ENCODE assay signal across 11 cellular contexts in genomic region chr6:111842891-111843290, GRCh38. TPM values are rescaled to one million over a fixed set of nuclear protein-coding genes. Genes with fewer than 3 reads are reported as not detected.
DNase-seq lines count a peak whose midpoint lies in the region; ATAC-seq, FAIRE-seq and TF ChIP-seq lines count a peak whose summit lies in the region.
"Had no signal": no experiment of that assay in that cellular context is flagged by ENCODE, and none has a peak within 500 bp of the region (broad histone marks: within the 10 kb centered on the region; RNA-seq: fewer than 3 reads in every experiment).

No MANE protein-coding gene starts in this region.

- DNase-seq in AG08395 (ENCODE audit: low spot score), result peak; percentile 23
- DNase-seq in K562 (ENCODE audit: extremely low read depth in 1 of 4, low spot score in 3 of 4), result peak in 2 of 4 experiments; percentile 51 to 69
- DNase-seq in iris pigment epithelial cell (ENCODE audit: low read depth), result peak; percentile 42
- DNase-seq in stimulated activated CD4-positive, alpha-beta T cell treated with anti-CD3 and anti-CD28 coated beads, Interleukin-2, amount 100 ng/mL, for 48 hours, result no peak
- DNase-seq in lower leg skin (ENCODE audit: low spot score in 2 of 2), result no peak
- DNase-seq in RWPE1 (ENCODE audit: low spot score), result no peak
- DNase-seq: kidney glomerular epithelial cell had no signal

- H3K4me3 ChIP-seq in KMS-11 (IDR thresholded peaks at IDR 0.05; ENCODE audit: insufficient read depth, low read depth, low read length), result no peak overlapping the region
- no peak overlapping the region for H3K4me3 ChIP-seq in K562
- no peak overlapping the region for H3K4me3 ChIP-seq in lower leg skin (ENCODE audit: low read depth, poor library complexity, severe bottlenecking)

- no peaks in the 10 kb centered on the region for H3K9me3 ChIP-seq in K562 (replicated peaks; ENCODE audit: control insufficient read depth, insufficient read depth, low read depth, low read length)

- H3K4me2 ChIP-seq in KMS-11 (peak overlapping the region; percentile 81), K562 (ENCODE audit: insufficient read depth, low read length) (no peak overlapping the region; the same call in 1 of the 2 replicates)

- H3K79me2 ChIP-seq in KMS-11 (ENCODE audit: insufficient read depth, low read depth) (peaks cover 12% of the 10 kb centered on the region; the same call in 1 of the 2 replicates), K562 (ENCODE audit: control insufficient read depth, insufficient read depth, low read length) (no peaks in the 10 kb centered on the region)

- in situ Hi-C loops in K562 (cut with MboI), result no loop called here

- intact Hi-C loops in K562 (cut with micrococcal nuclease), result loop anchor here (1.0 kb wide), 1 partner anchor 30 kb away; the partner anchor contains the start of gene FYN
- intact Hi-C loops in lower leg skin (cut with DNase I; ENCODE audit: low total_unique reads), result no loop called here

- POLR2A ChIA-PET in K562 (lab: Yijun Ruan, JAX) (no interaction called here), RWPE1 (lab: Yijun Ruan, JAX; ENCODE audit: low non-redundant PET) (no interaction called here)

- H3K9ac ChIP-seq in KMS-11 (peak overlapping the region; percentile 59; the same call in 1 of the 2 replicates), K562 (ENCODE audit: insufficient read depth in 1 of 2, low read depth in 2 of 2, low read length in 2 of 2) (peak overlapping the region in 1 of 2 experiments; percentile 43; a peak in 2 of 4 replicates)

- TF ChIP-seq POLR2A in K562 (conservative IDR thresholded peaks at IDR 0.05) (no peak), lower leg skin (IDR thresholded peaks at IDR 0.05) (no peak)

- TF ChIP-seq CTCF in KMS-11 (conservative IDR thresholded peaks at IDR 0.05; ENCODE audit: low read depth, low read length) (no peak), K562 (IDR thresholded peaks at IDR 0.05 in 2 of 3, conservative IDR thresholded peaks at IDR 0.05 in 1 of 3; ENCODE audit: insufficient read depth in 2 of 3, low read depth in 1 of 3, low read length in 3 of 3) (no peak), lower leg skin (IDR thresholded peaks at IDR 0.05) (no peak), RWPE1 (conservative IDR thresholded peaks at IDR 0.05; ENCODE audit: low read depth) (no peak)

- 0 out of 2 replicates have a peak, but pooled peaks have one; percentile 18 for TF ChIP-seq EP300 in K562 (IDR thresholded peaks at IDR 0.05; ENCODE audit: low read length)

- no peaks in the 10 kb centered on the region for H3K9me1 ChIP-seq in K562 (ENCODE audit: control insufficient read depth, insufficient read depth, low read length)

- WGBS in K562 (ENCODE audit: insufficient coverage, low coverage, missing lambda C conversion rate), result 3% methylated on average over 4 of the region's 4 CpGs
- WGBS in lower leg skin, 2 donors, result 69 to 75% methylated on average over 4 of the region's 4 CpGs

- CTCF ChIA-PET in K562 (lab: Yijun Ruan, JAX; ENCODE audit: low intra/inter-chr PET ratio) (no interaction called here), RWPE1 (lab: Yijun Ruan, JAX) (no interaction called here)

- H2AFZ ChIP-seq in KMS-11 (ENCODE audit: low read depth) (no peak overlapping the region), K562 (ENCODE audit: low read depth, low read length) (peak overlapping the region; percentile 64)

- peak overlapping the region; percentile 95 for H3K27ac ChIP-seq in KMS-11
- peak overlapping the region; percentile 37; the same call in 2 of the 3 replicates for H3K27ac ChIP-seq in K562 (ENCODE audit: extremely low read depth, low read depth, low read length)
- no peak overlapping the region for H3K27ac ChIP-seq in RWPE1

- no peak; a peak in 1 of 4 replicates for TF ChIP-seq RAD21 in K562 (CRISPR knock-in tag; conservative IDR thresholded peaks at IDR 0.05 in 1 of 2, IDR thresholded peaks at IDR 0.05 in 1 of 2)

- peak; percentile 70 for FAIRE-seq in K562 (lab: Jason Lieb, UNC)

- no TSS peak for BruUV-seq in K562 (replicated peaks; lab: Mats Ljungman, UMichigan)

- peak; percentile 70 for ATAC-seq in K562
- no peak for ATAC-seq in GM18873 (IDR thresholded peaks at IDR 0.05; ENCODE audit: low FRiP score, unreplicated experiment)
- ATAC-seq: HCT116; stimulated activated memory B cell treated with anti-CD40 and anti-IgM and Interleukin-4, amounts not matched to agents 10 μg/mL and 1 μg/mL and 100 μg/mL, for 72 hours had no signal

- no peaks in the 10 kb centered on the region for H4K20me1 ChIP-seq in KMS-11 (ENCODE audit: insufficient read depth)
- H4K20me1 ChIP-seq in K562 (replicated peaks; ENCODE audit: control insufficient read depth, insufficient read depth, low read length), result no peaks in the 10 kb centered on the region

- H3K36me3 ChIP-seq in KMS-11 (ENCODE audit: insufficient read depth), result no peaks in the 10 kb centered on the region
- no peaks in the 10 kb centered on the region for H3K36me3 ChIP-seq in K562 (ENCODE audit: control insufficient read depth, insufficient read depth, low read length)

- H3K27me3 ChIP-seq in KMS-11 (ENCODE audit: insufficient read depth, low read depth) (no peaks in the 10 kb centered on the region), K562 (ENCODE audit: control insufficient read depth in 2 of 2, insufficient read depth in 2 of 2, low read length in 2 of 2) (no peaks in the 10 kb centered on the region)

- peaks cover 98% of the 10 kb centered on the region for H3K4me1 ChIP-seq in KMS-11 (ENCODE audit: low read depth, poor library complexity, severe bottlenecking)
- H3K4me1 ChIP-seq in K562 (replicated peaks in 1 of 2; ENCODE audit: control insufficient read depth in 2 of 2, insufficient read depth in 2 of 2, low read length in 2 of 2), result peaks cover 17 to 42% of the 10 kb centered on the region in 2 experiments; a peak in 4 of 5 replicates

TF ChIP-seq in K562, 482 proteins besides CTCF, POLR2A, EP300 and RAD21 (continues in another document):
- no peak for TF ChIP-seq ZBTB17 (CRISPR knock-in tag; IDR thresholded peaks at IDR 0.05)
- TF ChIP-seq, protein P1, sequence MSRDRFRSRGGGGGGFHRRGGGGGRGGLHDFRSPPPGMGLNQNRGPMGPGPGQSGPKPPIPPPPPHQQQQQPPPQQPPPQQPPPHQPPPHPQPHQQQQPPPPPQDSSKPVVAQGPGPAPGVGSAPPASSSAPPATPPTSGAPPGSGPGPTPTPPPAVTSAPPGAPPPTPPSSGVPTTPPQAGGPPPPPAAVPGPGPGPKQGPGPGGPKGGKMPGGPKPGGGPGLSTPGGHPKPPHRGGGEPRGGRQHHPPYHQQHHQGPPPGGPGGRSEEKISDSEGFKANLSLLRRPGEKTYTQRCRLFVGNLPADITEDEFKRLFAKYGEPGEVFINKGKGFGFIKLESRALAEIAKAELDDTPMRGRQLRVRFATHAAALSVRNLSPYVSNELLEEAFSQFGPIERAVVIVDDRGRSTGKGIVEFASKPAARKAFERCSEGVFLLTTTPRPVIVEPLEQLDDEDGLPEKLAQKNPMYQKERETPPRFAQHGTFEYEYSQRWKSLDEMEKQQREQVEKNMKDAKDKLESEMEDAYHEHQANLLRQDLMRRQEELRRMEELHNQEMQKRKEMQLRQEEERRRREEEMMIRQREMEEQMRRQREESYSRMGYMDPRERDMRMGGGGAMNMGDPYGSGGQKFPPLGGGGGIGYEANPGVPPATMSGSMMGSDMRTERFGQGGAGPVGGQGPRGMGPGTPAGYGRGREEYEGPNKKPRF (IDR thresholded peaks at IDR 0.05; ENCODE audit: low read depth, low read length), result no peak

RNA-seq across cellular contexts. Expression of gene FYN, which starts 30.4 kb away (rescaled TPM):
- total RNA-seq in K562 (2011; cell fraction: chromatin; rRNA removed; ENCODE audit: low replicate concordance), result 20.4 and 46.1 TPM in 2 replicates
- total RNA-seq in K562 (2011; cell fraction: nucleolus; rRNA removed), result 7.3 and 8.3 TPM in 2 replicates
- total RNA-seq in K562 (2011; cell fraction: nucleoplasm; rRNA removed), result 14.1 and 17.6 TPM in 2 replicates
- total RNA-seq in K562 (2014; rRNA removed) (14.6 and 17.5 TPM in 2 replicates), K562 (2014; rRNA removed; fragmentation: Illumina TruSeq; extraction: Trizol) (10.1 and 10.3 TPM in 2 replicates), K562 (2015; rRNA removed; fragmentation: Illumina TruSeq; extraction: Trizol) (6.8 and 6.9 TPM in 2 replicates), K562 (2021) (15.7 and 19.0 TPM in 2 replicates), lower leg skin (10 to 100 TPM; 56.3 to 96.4 (median 81.8) TPM)
- polyA plus RNA-seq in K562 (2011; rRNA removed) (5.0 and 11.4 TPM in 2 replicates), K562 (2014; fragmentation: Illumina TruSeq; extraction: Trizol) (16.3 and 22.1 TPM in 2 replicates), K562 (2014; fragmentation: Nextera tagmentation; extraction: Ambion mirVana) (1 to 10 TPM; 2.9 to 5.0 TPM), K562 (2014; rRNA removed) (7.1 and 19.3 TPM in 2 replicates)
- 5.9 and 12.4 TPM in 2 replicates for polyA plus RNA-seq in K562 (2011; cell fraction: cytosol; rRNA removed)
- 12.5 and 27.3 TPM in 2 replicates for polyA plus RNA-seq in K562 (2011; cell fraction: nucleus; rRNA removed)
- 10.0 and 31.4 TPM in 2 replicates for polyA plus RNA-seq in K562 (2012)
- 12.6 and 20.7 TPM in 2 replicates for polyA minus RNA-seq in K562 (2011; rRNA and poly(A)+ RNA removed)
- 14.2 and 18.1 TPM in 2 replicates for polyA minus RNA-seq in K562 (2011; cell fraction: cytosol; rRNA and poly(A)+ RNA removed)
- 13.3 and 14.9 TPM in 2 replicates for polyA minus RNA-seq in K562 (2011; cell fraction: nucleus; rRNA and poly(A)+ RNA removed)

Comparison
In these comparisons a context has a peak if more than half of its experiments do, and no peak if none do; other contexts are left out.
1. DNase-seq: peak in AG08395 (single experiment) and iris pigment epithelial cell (single experiment); none in stimulated activated CD4-positive, alpha-beta T cell treated with anti-CD3 and anti-CD28 coated beads, Interleukin-2, amount 100 ng/mL, for 48 hours (0 of 2), lower leg skin (0 of 2) and RWPE1 (single experiment).